11 cellular contexts compared by ENCODE assay signal in genomic region chr4:140236649-140237160, GRCh38.
DNase-seq lines count a peak whose midpoint lies in the region; ATAC-seq and TF ChIP-seq lines count a peak whose summit lies in the region.
"Had no signal": no experiment of that assay in that cellular context is flagged by ENCODE, and none has a peak within 500 bp of the region (broad histone marks: within the 10 kb centered on the region; RNA-seq: fewer than 3 reads in every experiment).

No MANE protein-coding gene starts in this region.

- DNase-seq in HFFc6 (no peak), esophagus muscularis mucosa (ENCODE audit: extremely low spot score) (no peak), neural progenitor cell (ENCODE audit: low spot score) (no peak), NCI-H510A treated with DMSO at 0.1 percent for 48 hours (lab: John Stamatoyannopoulos, UW) (no peak), cerebellar nuclear complex (lab: John Stamatoyannopoulos, UW) (no peak)
- no peak for DNase-seq in activated CD4-positive, alpha-beta T cell treated with anti-CD3 and anti-CD28 coated beads for 1 hour
- DNase-seq: ovary, RPMI8226, testis had no signal

- H3K36me3 Mint-ChIP-seq in HFFc6 (ENCODE audit: low read depth): no peaks in the 10 kb centered on the region
- no peaks in the 10 kb centered on the region for H3K36me3 Mint-ChIP-seq in neural progenitor cell

- TF ChIP-seq EP300 in esophagus muscularis mucosa (IDR thresholded peaks at IDR 0.05): no peak

- TF ChIP-seq POLR2A in esophagus muscularis mucosa (IDR thresholded peaks at IDR 0.05; ENCODE audit: low read depth): no peak

- H3K4me1 Mint-ChIP-seq in HFFc6 (ENCODE audit: low read depth) (peaks cover 49% of the 10 kb centered on the region), neural progenitor cell (peaks cover 63% of the 10 kb centered on the region)

- peak overlapping the region; percentile 98 for H3K27ac ChIP-seq in 22Rv1
- peak overlapping the region; percentile 78 to 87 (median 82) for H3K27ac ChIP-seq in esophagus muscularis mucosa (replicated peaks in 1 of 4)
- peak overlapping the region; percentile 92 for H3K27ac ChIP-seq in neural progenitor cell

- intact Hi-C loops in esophagus muscularis mucosa (cut with DNase I): no loop called here

- peaks cover 40% of the 10 kb centered on the region for H3F3A ChIP-seq in neural progenitor cell (ENCODE audit: low read depth)

- no peak overlapping the region for H3K9ac ChIP-seq in neural progenitor cell

- H3K36me3 ChIP-seq in esophagus muscularis mucosa: no peaks in the 10 kb centered on the region
- no peaks in the 10 kb centered on the region for H3K36me3 ChIP-seq in neural progenitor cell
- H3K36me3 ChIP-seq: ovary had no signal

- H3K4me3 Mint-ChIP-seq in HFFc6 (peak overlapping the region; percentile 29; the same call in 1 of the 2 replicates), neural progenitor cell (peak overlapping the region; percentile 76)

- H3K27me3 ChIP-seq in esophagus muscularis mucosa (no peaks in the 10 kb centered on the region), neural progenitor cell (no peaks in the 10 kb centered on the region)
- H3K27me3 ChIP-seq: ovary, testis had no signal

- H2AFZ ChIP-seq in neural progenitor cell (replicated peaks): peak overlapping the region; percentile 75

- no peak for ATAC-seq in GM21576 (IDR thresholded peaks at IDR 0.05; ENCODE audit: unreplicated experiment)

- TF ChIP-seq CTCF in 22Rv1 (IDR thresholded peaks at IDR 0.05): no peak
- TF ChIP-seq CTCF in HFFc6 (IDR thresholded peaks at IDR 0.05): no peak
- TF ChIP-seq CTCF in esophagus muscularis mucosa (IDR thresholded peaks at IDR 0.05): no peak
- TF ChIP-seq CTCF in neural progenitor cell (IDR thresholded peaks at IDR 0.05): no peak

- H3K9me3 ChIP-seq in esophagus muscularis mucosa (no peaks in the 10 kb centered on the region), neural progenitor cell (ENCODE audit: low read depth) (no peaks in the 10 kb centered on the region)
- H3K9me3 ChIP-seq: ovary, testis had no signal

- peak overlapping the region; percentile 90 for H3K27ac Mint-ChIP-seq in HFFc6
- H3K27ac Mint-ChIP-seq in neural progenitor cell: peak overlapping the region; percentile 99

- WGBS in esophagus muscularis mucosa: 69% methylated on average over 8 of the region's 8 CpGs

- peaks cover 25 to 50% (median 43%) of the 10 kb centered on the region in 4 donors for H3K4me1 ChIP-seq in esophagus muscularis mucosa
- peaks cover 41% of the 10 kb centered on the region for H3K4me1 ChIP-seq in neural progenitor cell

- H3K4me3 ChIP-seq in esophagus muscularis mucosa: no peak overlapping the region
- H3K4me3 ChIP-seq in neural progenitor cell: peak overlapping the region; percentile 10

- H3K9me3 Mint-ChIP-seq in HFFc6: no peaks in the 10 kb centered on the region
- no peaks in the 10 kb centered on the region for H3K9me3 Mint-ChIP-seq in neural progenitor cell

- no peaks in the 10 kb centered on the region for H4K20me1 ChIP-seq in neural progenitor cell (ENCODE audit: low read depth)

- H3K4me2 ChIP-seq in neural progenitor cell: peak overlapping the region; percentile 75

- H3K79me2 ChIP-seq in neural progenitor cell (ENCODE audit: low read depth): no peaks in the 10 kb centered on the region

- H3K27me3 Mint-ChIP-seq in HFFc6 (ENCODE audit: insufficient read depth): no peaks in the 10 kb centered on the region
- H3K27me3 Mint-ChIP-seq in neural progenitor cell (ENCODE audit: insufficient read depth, low read depth): peaks cover 4% of the 10 kb centered on the region
